12 cellular contexts compared by ENCODE assay signal in genomic region chr5:115450741-115451140, GRCh38.
DNase-seq lines count a peak whose midpoint lies in the region; ATAC-seq, FAIRE-seq and TF ChIP-seq lines count a peak whose summit lies in the region.
"Had no signal": no experiment of that assay in that cellular context is flagged by ENCODE, and none has a peak within 500 bp of the region (broad histone marks: within the 10 kb centered on the region; RNA-seq: fewer than 3 reads in every experiment).

No MANE protein-coding gene starts in this region.

- H4K8ac ChIP-seq in neuronal stem cell (ENCODE audit: low read depth, low read length), result no peak overlapping the region

- no peaks in the 10 kb centered on the region for H3K36me3 ChIP-seq in breast epithelium
- H3K36me3 ChIP-seq in neuronal stem cell (replicated peaks in 1 of 2; ENCODE audit: control insufficient read depth in 2 of 2, insufficient read depth in 2 of 2, low read length in 2 of 2), result no peaks in the 10 kb centered on the region

- H2BK15ac ChIP-seq in neuronal stem cell (ENCODE audit: low read length), result no peak overlapping the region

- no peak overlapping the region for H3K4me2 ChIP-seq in neuronal stem cell (ENCODE audit: insufficient read depth, low read length, poor library complexity, severe bottlenecking)

- no peak overlapping the region for H2AK5ac ChIP-seq in neuronal stem cell (ENCODE audit: low read depth, low read length)

- no peak for FAIRE-seq in GM12892 (lab: Jason Lieb, UNC)

- WGBS in neuronal stem cell (ENCODE audit: extremely low coverage in 2 of 2, insufficient read length in 2 of 2, insufficient replicate concordance in 1 of 2), 2 donors, result no CpG with 5 or more reads among the region's 1 CpG

- TF ChIP-seq CTCF in GM12865 (IDR thresholded peaks at IDR 0.05; ENCODE audit: insufficient read depth, low read depth, low read length, missing control alignments) (no peak), breast epithelium (IDR thresholded peaks at IDR 0.05) (no peak)

- no peak overlapping the region for H3K18ac ChIP-seq in neuronal stem cell (ENCODE audit: low read length)

- H3K27me3 ChIP-seq in breast epithelium (no peaks in the 10 kb centered on the region), neuronal stem cell (ENCODE audit: control insufficient read depth in 3 of 3, insufficient read depth in 3 of 3, low read depth in 1 of 3, low read length in 3 of 3) (peaks cover 0 to 3% (median 0%) of the 10 kb centered on the region in 3 experiments)

- H3K79me1 ChIP-seq in neuronal stem cell (ENCODE audit: low read depth, low read length), result no peaks in the 10 kb centered on the region

- H2AFZ ChIP-seq in neuronal stem cell (ENCODE audit: low read length), result no peak overlapping the region

- DNase-seq in GM12865 (ENCODE audit: low read depth) (peak; percentile 43), breast epithelium (ENCODE audit: low spot score in 2 of 2) (no peak), neuronal stem cell (ENCODE audit: low spot score) (no peak), mucosa of gallbladder (ENCODE audit: low spot score) (no peak), NCI-H446 (lab: John Stamatoyannopoulos, UW) (no peak), GM12892 (ENCODE audit: insufficient read length) (no peak)
- DNase-seq: activated CD8-positive, alpha-beta memory T cell treated with anti-CD3 and anti-CD28 coated beads for 24 hours; NCI-H510A treated with DMSO at 0.1 percent for 48 hours; stimulated activated naive CD8-positive, alpha-beta T cell treated with anti-CD3 and anti-CD28 coated beads, Interleukin-15, amount 100 ng/mL, for 72 hours had no signal

- H3K23ac ChIP-seq in neuronal stem cell (ENCODE audit: low read depth, low read length, poor library complexity), result no peak overlapping the region

- H3K4me3 ChIP-seq in GM12865 (ENCODE audit: low read depth, low read length), result no peak overlapping the region
- H3K4me3 ChIP-seq in breast epithelium, result no peak overlapping the region
- no peak overlapping the region for H3K4me3 ChIP-seq in neuronal stem cell (ENCODE audit: low read length in 2 of 2)

- H2BK5ac ChIP-seq in neuronal stem cell (ENCODE audit: low read length), result no peak overlapping the region

- no peak overlapping the region for H4K91ac ChIP-seq in neuronal stem cell (ENCODE audit: low read depth, low read length, poor library complexity)

- H2BK12ac ChIP-seq in neuronal stem cell (ENCODE audit: low read length), result no peak overlapping the region

- intact Hi-C loops in breast epithelium (cut with DNase I; ENCODE audit: low total_unique reads), result no loop called here

- no peaks in the 10 kb centered on the region for H3K4me1 ChIP-seq in breast epithelium
- H3K4me1 ChIP-seq in neuronal stem cell (ENCODE audit: control insufficient read depth in 2 of 2, insufficient read depth in 1 of 2, low read depth in 1 of 2, low read length in 2 of 2), result peaks cover 0 to 10% of the 10 kb centered on the region in 2 donors

- no peak overlapping the region for H3K14ac ChIP-seq in neuronal stem cell (ENCODE audit: low read length)

- TF ChIP-seq POLR2A in breast epithelium (IDR thresholded peaks at IDR 0.05), result no peak
- no peak for TF ChIP-seq POLR2A in GM12892 (IDR thresholded peaks at IDR 0.05; ENCODE audit: low read depth, low read length)

- ATAC-seq in HG02759 (IDR thresholded peaks at IDR 0.05; ENCODE audit: unreplicated experiment) (peak; percentile 62), GM19324 (IDR thresholded peaks at IDR 0.05; ENCODE audit: low FRiP score, unreplicated experiment) (no peak)
- ATAC-seq: stimulated activated naive CD8-positive, alpha-beta T cell treated with anti-CD3 and anti-CD28 coated beads, Interleukin-15, amount 100 ng/mL, for 72 hours had no signal

- H3K27ac ChIP-seq in breast epithelium (peak overlapping the region; percentile 10 to 32), neuronal stem cell (replicated peaks; ENCODE audit: low read length) (peak overlapping the region; percentile 2)
- H3K27ac ChIP-seq: epithelial cell of prostate had no signal

- no peak overlapping the region for H3K9ac ChIP-seq in neuronal stem cell (ENCODE audit: low read depth, low read length, poor library complexity)

- no peak overlapping the region for H2BK120ac ChIP-seq in neuronal stem cell (ENCODE audit: low read depth, low read length)

- H3K9me3 ChIP-seq in breast epithelium, result no peaks in the 10 kb centered on the region
- H3K9me3 ChIP-seq in neuronal stem cell (replicated peaks in 1 of 2; ENCODE audit: control insufficient read depth in 2 of 2, insufficient read depth in 1 of 2, low read depth in 1 of 2, low read length in 2 of 2), result no peaks in the 10 kb centered on the region

- no peak overlapping the region for H3K4ac ChIP-seq in neuronal stem cell (ENCODE audit: low read length)
